ENCODE assay signal across 28 cellular contexts in the genomic region with DNA sequence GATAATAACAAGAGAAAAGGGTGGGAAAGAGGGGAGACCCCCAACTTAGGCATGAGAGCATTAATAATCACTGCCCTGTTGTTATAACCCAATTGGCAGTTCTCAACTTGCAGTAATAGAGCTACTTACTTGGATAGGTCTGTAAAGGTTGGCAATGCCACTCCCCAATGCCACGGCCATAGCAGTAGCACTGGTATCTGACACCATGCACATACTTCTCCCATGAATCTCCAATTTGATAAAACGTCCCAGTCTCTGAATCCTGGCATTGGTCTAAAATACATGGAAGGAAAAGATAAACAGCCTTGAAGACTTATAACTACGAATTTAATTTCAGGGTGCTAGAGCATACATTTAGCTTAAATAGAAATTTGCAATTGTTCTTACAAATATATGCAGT. TPM values are rescaled to one million over a fixed set of nuclear protein-coding genes. Genes with fewer than 3 reads are reported as not detected.
A peak's percentile ranks its signal among the peaks of the same experiment; 100 is the strongest.
DNase-seq lines count a peak whose midpoint lies in the region; ATAC-seq, FAIRE-seq and TF ChIP-seq lines count a peak whose summit lies in the region.
"Had no signal": no experiment of that assay in that cellular context is flagged by ENCODE, and none has a peak within 500 bp of the region (broad histone marks: within the 10 kb centered on the region; RNA-seq: fewer than 3 reads in every experiment).

No MANE protein-coding gene starts in this region.

- peak overlapping the region; percentile 78 for H3K4me3 Mint-ChIP-seq in astrocyte (ENCODE audit: unreplicated experiment)
- H3K4me3 Mint-ChIP-seq: activated CD4-positive, alpha-beta T cell treated with anti-CD3 and anti-CD28 coated beads for 36 hours; activated naive CD8-positive, alpha-beta T cell treated with anti-CD3 and anti-CD28 coated beads, Interleukin-2, amount 10 ng/mL, durations not matched to agents 7 days and 5 days; memory B cell; stimulated activated naive CD8-positive, alpha-beta T cell treated with anti-CD3 and anti-CD28 coated beads, Interleukin-15, amount 100 ng/mL, for 72 hours had no signal

- POLR2A ChIA-PET in GM10248 (lab: Yijun Ruan, JAX), result no interaction called here

- H3K27me3 Mint-ChIP-seq in astrocyte (ENCODE audit: low read depth, unreplicated experiment), result no peaks in the 10 kb centered on the region

- intact Hi-C loops in left lung (cut with DNase I), result no loop called here

- no peak for FAIRE-seq in astrocyte (lab: Jason Lieb, UNC)
- FAIRE-seq: endothelial cell of umbilical vein, HTR-8/SVneo had no signal

- ATAC-seq in left lung, result peak; percentile 26
- ATAC-seq: activated CD4-positive, alpha-beta T cell treated with anti-CD3 and anti-CD28 coated beads for 36 hours; heart left ventricle; psoas muscle; stimulated activated naive CD8-positive, alpha-beta T cell treated with anti-CD3 and anti-CD28 coated beads, Interleukin-15, amount 100 ng/mL, for 72 hours had no signal

- H3K79me2 ChIP-seq in GM23248 (ENCODE audit: insufficient read depth) (peaks cover 44% of the 10 kb centered on the region), astrocyte (ENCODE audit: insufficient read depth, low read length) (peaks cover 83% of the 10 kb centered on the region), smooth muscle cell (ENCODE audit: low read depth) (peaks cover 84% of the 10 kb centered on the region)

- peaks cover 100% of the 10 kb centered on the region for H3K36me3 ChIP-seq in GM23248 (ENCODE audit: low read depth)
- peaks cover 95% of the 10 kb centered on the region for H3K36me3 ChIP-seq in astrocyte (ENCODE audit: insufficient read depth, low read length)
- peaks cover 0 to 18% of the 10 kb centered on the region in 2 donors for H3K36me3 ChIP-seq in left lung
- peaks cover 55% of the 10 kb centered on the region for H3K36me3 ChIP-seq in smooth muscle cell (ENCODE audit: low read depth)

- H2AFZ ChIP-seq in GM23248, result no peak overlapping the region
- no peak overlapping the region for H2AFZ ChIP-seq in astrocyte (ENCODE audit: low read depth, low read length)
- H2AFZ ChIP-seq in smooth muscle cell (ENCODE audit: low read depth), result no peak overlapping the region

- H3K27me3 ChIP-seq in GM23248 (replicated peaks; ENCODE audit: insufficient read depth) (no peaks in the 10 kb centered on the region), astrocyte (ENCODE audit: insufficient read depth, low read length) (no peaks in the 10 kb centered on the region), left lung (no peaks in the 10 kb centered on the region), smooth muscle cell (ENCODE audit: low read depth) (no peaks in the 10 kb centered on the region)
- H3K27me3 ChIP-seq: heart left ventricle, transverse colon had no signal

- H3K27ac ChIP-seq in GM23248 (peak overlapping the region; percentile 68), astrocyte (ENCODE audit: low read depth, low read length) (peak overlapping the region; percentile 42), left lung (peak overlapping the region in 1 of 2 donors; percentile 45), smooth muscle cell (ENCODE audit: low read depth) (peak overlapping the region; percentile 86)
- H3K27ac ChIP-seq: KMS-11, psoas muscle, SK-N-MC had no signal

- H3K36me3 Mint-ChIP-seq in astrocyte (ENCODE audit: low read depth, unreplicated experiment), result peaks cover 10% of the 10 kb centered on the region
- H3K36me3 Mint-ChIP-seq: activated naive CD8-positive, alpha-beta T cell treated with anti-CD3 and anti-CD28 coated beads, Interleukin-2, amount 10 ng/mL, durations not matched to agents 7 days and 5 days; memory B cell had no signal

- peak overlapping the region; percentile 77 for H3K27ac Mint-ChIP-seq in astrocyte (ENCODE audit: unreplicated experiment)
- H3K27ac Mint-ChIP-seq: activated CD4-positive, alpha-beta T cell treated with anti-CD3 and anti-CD28 coated beads for 36 hours; activated naive CD8-positive, alpha-beta T cell treated with anti-CD3 and anti-CD28 coated beads, Interleukin-2, amount 10 ng/mL, durations not matched to agents 7 days and 5 days; memory B cell; stimulated activated naive CD8-positive, alpha-beta T cell treated with anti-CD3 and anti-CD28 coated beads, Interleukin-15, amount 100 ng/mL, for 72 hours had no signal

- H3K4me2 ChIP-seq in GM23248 (ENCODE audit: unreplicated experiment) (peak overlapping the region; percentile 67), astrocyte (ENCODE audit: low read length) (peak overlapping the region; percentile 59), smooth muscle cell (peak overlapping the region; percentile 78)
- H3K4me2 ChIP-seq: KMS-11 had no signal

- 47 to 49% methylated on average over 3 of the region's 3 CpGs for WGBS in GM23248 (ENCODE audit: low coverage in 1 of 2, low lambda C conversion rate in 2 of 2, missing lambda C conversion rate in 2 of 2), 2 experiments
- WGBS in smooth muscle cell (ENCODE audit: low lambda C conversion rate), result 67% methylated on average over 3 of the region's 3 CpGs

- H3F3A ChIP-seq in GM23248 (ENCODE audit: insufficient read depth), result peaks cover 99% of the 10 kb centered on the region
- peaks cover 87% of the 10 kb centered on the region for H3F3A ChIP-seq in smooth muscle cell (ENCODE audit: low read depth)

- no peak for DNase-seq in GM23248
- DNase-seq in astrocyte (ENCODE audit: low read depth), result no peak
- no peak for DNase-seq in left lung
- DNase-seq in smooth muscle cell (lab: John Stamatoyannopoulos, UW; ENCODE audit: unreplicated experiment), result no peak
- DNase-seq in NCI-H748 treated with DMSO at 0.1 percent for 48 hours (lab: John Stamatoyannopoulos, UW), result no peak
- no peak for DNase-seq in GM10248 (ENCODE audit: extremely low spot score)
- no peak for DNase-seq in activated naive CD4-positive, alpha-beta T cell (lab: John Stamatoyannopoulos, UW)
- DNase-seq in stimulated activated CD4-positive, alpha-beta T cell treated with anti-CD3 and anti-CD28 coated beads, Interleukin-12 subunit alpha, Interleukin-12 subunit beta, amount 100 ng/mL, for 4 hours, result no peak
- DNase-seq: activated CD4-positive, alpha-beta T cell treated with anti-CD3 and anti-CD28 coated beads for 36 hours; activated CD8-positive, alpha-beta memory T cell treated with anti-CD3 and anti-CD28 coated beads for 24 hours; activated effector memory CD4-positive, alpha-beta T cell treated with Interleukin-2 at 50 U/mL for 16 hours; activated naive CD8-positive, alpha-beta T cell treated with anti-CD3 and anti-CD28 coated beads, Interleukin-2, amount 10 ng/mL, durations not matched to agents 7 days and 5 days; C1 segment of cervical spinal cord; DMS79 treated with DMSO at 0.1 percent for 48 hours; heart left ventricle; MM.1S; NCI-H1417 treated with DMSO at 0.1 percent for 48 hours; NCI-H2081 treated with DMSO at 0.1 percent for 48 hours; NCI-H345; psoas muscle; stimulated activated naive CD8-positive, alpha-beta T cell treated with anti-CD3 and anti-CD28 coated beads, Interleukin-15, amount 100 ng/mL, for 72 hours; transverse colon had no signal

- TF ChIP-seq CTCF in astrocyte (IDR thresholded peaks at IDR 0.05; ENCODE audit: insufficient read depth, low read depth, low read length) (no peak), left lung (IDR thresholded peaks at IDR 0.05) (no peak), smooth muscle cell (IDR thresholded peaks at IDR 0.05; ENCODE audit: borderline replicate concordance, insufficient read depth, poor library complexity, severe bottlenecking) (no peak), GM10248 (IDR thresholded peaks at IDR 0.05; ENCODE audit: control extremely low read depth, extremely low read depth, low read depth, missing control alignments) (no peak)

- H3K4me1 ChIP-seq in GM23248 (ENCODE audit: insufficient read depth) (peaks cover 85% of the 10 kb centered on the region), astrocyte (ENCODE audit: insufficient read depth, low read length) (peaks cover 50% of the 10 kb centered on the region), left lung (peaks cover 10 to 28% of the 10 kb centered on the region in 2 donors), smooth muscle cell (ENCODE audit: low read depth) (peaks cover 14% of the 10 kb centered on the region)
- H3K4me1 ChIP-seq: psoas muscle, transverse colon had no signal

- in situ Hi-C loops in GM23248 (cut with MboI), result no loop called here

- H3K9me3 Mint-ChIP-seq in astrocyte (ENCODE audit: unreplicated experiment), result no peaks in the 10 kb centered on the region
- H3K9me3 Mint-ChIP-seq: activated naive CD8-positive, alpha-beta T cell treated with anti-CD3 and anti-CD28 coated beads, Interleukin-2, amount 10 ng/mL, durations not matched to agents 7 days and 5 days; memory B cell; stimulated activated naive CD8-positive, alpha-beta T cell treated with anti-CD3 and anti-CD28 coated beads, Interleukin-15, amount 100 ng/mL, for 72 hours had no signal

- H3K9me3 ChIP-seq in GM23248 (ENCODE audit: low read depth) (no peaks in the 10 kb centered on the region), astrocyte (ENCODE audit: insufficient read depth, low read depth, low read length) (no peaks in the 10 kb centered on the region), left lung (no peaks in the 10 kb centered on the region), smooth muscle cell (replicated peaks; ENCODE audit: low read depth) (no peaks in the 10 kb centered on the region)
- H3K9me3 ChIP-seq: Caco-2, heart left ventricle, psoas muscle, transverse colon had no signal

- CTCF ChIA-PET in GM10248 (lab: Yijun Ruan, JAX), result interaction anchor here (1.5 kb wide), 1 partner anchor 36 kb away, joined by 4 read pairs; no protein-coding TSS in a partner anchor

- H3K9me2 ChIP-seq in GM23248 (ENCODE audit: insufficient read depth), result no peaks in the 10 kb centered on the region

- H3K9ac ChIP-seq in GM23248, result peak overlapping the region; percentile 65
- H3K9ac ChIP-seq in astrocyte (ENCODE audit: low read length), result peak overlapping the region; percentile 29
- H3K9ac ChIP-seq in smooth muscle cell (ENCODE audit: low read depth), result no peak overlapping the region
- H3K9ac ChIP-seq: KMS-11 had no signal

- H4K20me1 ChIP-seq in GM23248 (ENCODE audit: insufficient read depth), result peaks cover 46% of the 10 kb centered on the region
- peaks cover 96% of the 10 kb centered on the region for H4K20me1 ChIP-seq in astrocyte (ENCODE audit: insufficient read depth, low read length)
- H4K20me1 ChIP-seq in smooth muscle cell (ENCODE audit: low read depth), result peaks cover 100% of the 10 kb centered on the region

- H3K4me3 ChIP-seq in GM23248 (peak overlapping the region; percentile 37), astrocyte (ENCODE audit: insufficient read depth, low read depth, low read length) (peak overlapping the region; percentile 23), left lung (no peak overlapping the region), smooth muscle cell (no peak overlapping the region)
- H3K4me3 ChIP-seq: heart left ventricle, psoas muscle, SK-N-MC, transverse colon had no signal

- H3K4me1 Mint-ChIP-seq in astrocyte (ENCODE audit: low read depth, unreplicated experiment), result peaks cover 54% of the 10 kb centered on the region
- H3K4me1 Mint-ChIP-seq: activated CD4-positive, alpha-beta T cell treated with anti-CD3 and anti-CD28 coated beads for 36 hours; stimulated activated naive CD8-positive, alpha-beta T cell treated with anti-CD3 and anti-CD28 coated beads, Interleukin-15, amount 100 ng/mL, for 72 hours had no signal

RNA-seq across cellular contexts. Expression of a gene that starts 16.8 kb away (rescaled TPM):
- total RNA-seq in GM23248 (2014; rRNA removed; shearing (Covaris generic)), result 33,406 and 36,331 TPM in 2 replicates
- polyA plus RNA-seq in GM23248 (2016; fragmentation: Nextera tagmentation; extraction: Ambion mirVana) (19,771 and 20,647 TPM in 2 replicates), smooth muscle cell (8,934 and 10,917 TPM in 2 replicates)
- total RNA-seq in astrocyte (17,010 and 22,524 TPM in 2 replicates), left lung (1,000 to 10,000 TPM; 1,862 to 3,073 TPM), smooth muscle cell (21,173 and 21,295 TPM in 2 replicates)

Comparison
In these comparisons a context has a peak if more than half of its experiments do, and no peak if none do; other contexts are left out.
1. H3K4me3 ChIP-seq: peak in GM23248 (single experiment) and astrocyte (single experiment); none in left lung (0 of 2) and smooth muscle cell (single experiment).
2. Peak in every context shown above with its lines, with median percentiles within 50 percentile points of each other: H3K4me2 ChIP-seq.